Comparison of ENCODE assay signal across 9 cellular contexts in genomic region chr17:75921596-75921995, GRCh38.
"Had no signal": no experiment of that assay in that cellular context is flagged by ENCODE, and none has a peak within 500 bp of the region (broad histone marks: within the 10 kb centered on the region; RNA-seq: fewer than 3 reads in every experiment).

No MANE protein-coding gene starts in this region.

- H3K27ac ChIP-seq: GM23248, HL-60 had no signal

- FAIRE-seq: K562 had no signal

- DNase-seq: GM23248, GOT3, HFFc6, IMR-90, KG1 had no signal

- H3K9ac ChIP-seq: GM23248 had no signal

- H2AFZ ChIP-seq: GM23248 had no signal

- ATAC-seq: HCT116 had no signal

- H3K4me1 ChIP-seq: HAP-1 had no signal

- H3K4me3 ChIP-seq: GM23248, HAP-1, K562 had no signal

- H3K9me3 ChIP-seq: HAP-1 had no signal
